ENCODE assay signal across 8 cellular contexts in the genomic region with DNA sequence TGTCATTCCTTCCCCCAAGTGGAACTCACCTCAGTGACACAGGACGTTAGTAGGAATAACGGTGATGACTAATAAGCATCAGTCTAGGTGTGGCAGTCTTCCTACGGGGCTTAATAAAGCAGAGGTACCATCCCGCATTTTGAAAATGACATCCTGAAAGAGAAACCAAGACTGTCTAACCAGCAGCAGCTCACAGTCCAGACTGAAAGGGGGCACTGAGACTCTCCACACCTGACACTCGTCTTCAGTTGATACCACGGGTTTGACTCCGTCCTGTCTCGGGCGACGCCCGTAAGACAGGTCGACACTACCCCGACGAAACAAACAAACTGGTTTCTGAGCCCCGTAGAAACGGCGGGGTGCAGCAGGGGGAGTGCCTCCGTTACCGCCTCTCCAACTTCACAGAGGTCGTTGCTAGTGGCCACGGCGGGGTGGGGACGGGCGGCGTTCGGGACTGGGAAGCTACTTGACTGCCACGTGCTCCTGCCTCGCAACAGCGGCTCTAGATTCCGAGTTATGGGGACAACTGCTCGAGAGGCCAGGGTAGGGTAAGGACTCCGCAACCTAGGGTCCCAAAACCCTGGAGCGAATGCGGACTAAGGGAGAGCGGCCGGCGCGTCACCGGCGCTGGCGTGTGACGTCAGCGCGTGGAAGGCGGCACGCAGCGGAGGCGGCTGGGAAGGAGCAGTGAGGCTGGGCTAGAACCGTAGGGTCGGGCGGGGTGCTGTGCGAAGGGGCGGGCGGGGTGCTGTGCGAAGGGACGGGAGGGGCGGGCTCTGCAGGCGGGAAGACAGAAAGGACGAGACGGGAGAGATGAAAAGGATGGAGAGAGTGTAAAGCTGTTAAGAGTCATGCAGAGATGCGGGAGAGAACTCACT. TPM values are rescaled to one million over a fixed set of nuclear protein-coding genes. Genes with fewer than 3 reads are reported as not detected.
DNase-seq lines count a peak whose midpoint lies in the region; ATAC-seq, FAIRE-seq and TF ChIP-seq lines count a peak whose summit lies in the region.

A gene with protein sequence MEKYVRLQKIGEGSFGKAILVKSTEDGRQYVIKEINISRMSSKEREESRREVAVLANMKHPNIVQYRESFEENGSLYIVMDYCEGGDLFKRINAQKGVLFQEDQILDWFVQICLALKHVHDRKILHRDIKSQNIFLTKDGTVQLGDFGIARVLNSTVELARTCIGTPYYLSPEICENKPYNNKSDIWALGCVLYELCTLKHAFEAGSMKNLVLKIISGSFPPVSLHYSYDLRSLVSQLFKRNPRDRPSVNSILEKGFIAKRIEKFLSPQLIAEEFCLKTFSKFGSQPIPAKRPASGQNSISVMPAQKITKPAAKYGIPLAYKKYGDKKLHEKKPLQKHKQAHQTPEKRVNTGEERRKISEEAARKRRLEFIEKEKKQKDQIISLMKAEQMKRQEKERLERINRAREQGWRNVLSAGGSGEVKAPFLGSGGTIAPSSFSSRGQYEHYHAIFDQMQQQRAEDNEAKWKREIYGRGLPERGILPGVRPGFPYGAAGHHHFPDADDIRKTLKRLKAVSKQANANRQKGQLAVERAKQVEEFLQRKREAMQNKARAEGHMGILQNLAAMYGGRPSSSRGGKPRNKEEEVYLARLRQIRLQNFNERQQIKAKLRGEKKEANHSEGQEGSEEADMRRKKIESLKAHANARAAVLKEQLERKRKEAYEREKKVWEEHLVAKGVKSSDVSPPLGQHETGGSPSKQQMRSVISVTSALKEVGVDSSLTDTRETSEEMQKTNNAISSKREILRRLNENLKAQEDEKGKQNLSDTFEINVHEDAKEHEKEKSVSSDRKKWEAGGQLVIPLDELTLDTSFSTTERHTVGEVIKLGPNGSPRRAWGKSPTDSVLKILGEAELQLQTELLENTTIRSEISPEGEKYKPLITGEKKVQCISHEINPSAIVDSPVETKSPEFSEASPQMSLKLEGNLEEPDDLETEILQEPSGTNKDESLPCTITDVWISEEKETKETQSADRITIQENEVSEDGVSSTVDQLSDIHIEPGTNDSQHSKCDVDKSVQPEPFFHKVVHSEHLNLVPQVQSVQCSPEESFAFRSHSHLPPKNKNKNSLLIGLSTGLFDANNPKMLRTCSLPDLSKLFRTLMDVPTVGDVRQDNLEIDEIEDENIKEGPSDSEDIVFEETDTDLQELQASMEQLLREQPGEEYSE (N-terminal part only) (minus strand): TSS at position 593 of the 878 bp plus-strand sequence. CDS start 9,953 bp downstream, outside the sequence.

- H3K9me3 ChIP-seq in heart left ventricle: no peaks in the 10 kb centered on the region

- peak within 1 kb of the TSS; percentile 78 to 98 (median 95) for H3K27ac ChIP-seq in heart left ventricle

- no peaks in the 10 kb centered on the region for H3K9me3 Mint-ChIP-seq in activated naive CD8-positive, alpha-beta T cell treated with anti-CD3 and anti-CD28 coated beads, Interleukin-2, amount 50 U/mL, for 24 hours
- H3K9me3 Mint-ChIP-seq in type B pancreatic cell: no peaks in the 10 kb centered on the region

- peak; percentile 63 for DNase-seq in GM12891 (ENCODE audit: insufficient read length, low spot score)
- DNase-seq in NCI-H1436 (lab: John Stamatoyannopoulos, UW): peak; percentile 88
- DNase-seq in SW480 (ENCODE audit: low spot score): peak; percentile 86
- peak; percentile 89 for DNase-seq in activated naive CD8-positive, alpha-beta T cell treated with anti-CD3 and anti-CD28 coated beads, Interleukin-2, amount 50 U/mL, for 24 hours
- DNase-seq in heart left ventricle: peak; percentile 89 to 94 (median 93)
- peak; percentile 84 for DNase-seq in pons (ENCODE audit: low spot score)
- peak; percentile 87 for DNase-seq in type B pancreatic cell (ENCODE audit: extremely low spot score, unreplicated experiment)

- peaks cover 0 to 11% (median 0%) of the 10 kb centered on the region in 9 donors for H3K36me3 ChIP-seq in heart left ventricle

- peaks cover 0 to 25% (median 15%) of the 10 kb centered on the region in 12 donors for H3K4me1 ChIP-seq in heart left ventricle

- peak within 1 kb of the TSS; percentile 95 for H3K4me3 Mint-ChIP-seq in activated naive CD8-positive, alpha-beta T cell treated with anti-CD3 and anti-CD28 coated beads, Interleukin-2, amount 50 U/mL, for 24 hours
- peak within 1 kb of the TSS; percentile 95 for H3K4me3 Mint-ChIP-seq in type B pancreatic cell

- intact Hi-C loops in heart left ventricle (cut with DNase I): loop anchor here (1.0 to 10.0 kb wide), 14 partner anchors 8 to 435 kb away; a partner anchor contains a TSS

- H3K27me3 ChIP-seq in heart left ventricle: no peaks in the 10 kb centered on the region

- H3K27ac Mint-ChIP-seq in activated naive CD8-positive, alpha-beta T cell treated with anti-CD3 and anti-CD28 coated beads, Interleukin-2, amount 50 U/mL, for 24 hours: peak within 1 kb of the TSS; percentile 98
- H3K27ac Mint-ChIP-seq in type B pancreatic cell: peak within 1 kb of the TSS; percentile 100

- H3K36me3 Mint-ChIP-seq in activated naive CD8-positive, alpha-beta T cell treated with anti-CD3 and anti-CD28 coated beads, Interleukin-2, amount 50 U/mL, for 24 hours (ENCODE audit: low read depth): no peaks in the 10 kb centered on the region
- H3K36me3 Mint-ChIP-seq in type B pancreatic cell: no peaks in the 10 kb centered on the region

- H3K4me1 Mint-ChIP-seq in activated naive CD8-positive, alpha-beta T cell treated with anti-CD3 and anti-CD28 coated beads, Interleukin-2, amount 50 U/mL, for 24 hours: peaks cover 44% of the 10 kb centered on the region
- H3K4me1 Mint-ChIP-seq in type B pancreatic cell (ENCODE audit: unreplicated experiment): peaks cover 13% of the 10 kb centered on the region

- FAIRE-seq in GM12891 (lab: Jason Lieb, UNC): peak; percentile 98

- TF ChIP-seq CTCF in heart left ventricle (IDR thresholded peaks at IDR 0.05): peak in 1 of 12 donors; percentile 26
- TF ChIP-seq CTCF in type B pancreatic cell (conservative IDR thresholded peaks at IDR 0.05): no peak

- peak; percentile 97 for ATAC-seq in HG02798 (IDR thresholded peaks at IDR 0.05; ENCODE audit: poor library complexity, unreplicated experiment)
- peak; percentile 94 for ATAC-seq in activated naive CD8-positive, alpha-beta T cell treated with anti-CD3 and anti-CD28 coated beads, Interleukin-2, amount 50 U/mL, for 24 hours
- ATAC-seq in heart left ventricle: peak; percentile 98 to 99 (median 99)

- H3K27me3 Mint-ChIP-seq in activated naive CD8-positive, alpha-beta T cell treated with anti-CD3 and anti-CD28 coated beads, Interleukin-2, amount 50 U/mL, for 24 hours: no peaks in the 10 kb centered on the region
- no peaks in the 10 kb centered on the region for H3K27me3 Mint-ChIP-seq in type B pancreatic cell

- TF ChIP-seq POLR2A in GM12891 (IDR thresholded peaks at IDR 0.05; ENCODE audit: low read depth, low read length) (peak; percentile 84), heart left ventricle (IDR thresholded peaks at IDR 0.05) (peak in 1 of 2 donors; percentile 90)

- peak within 1 kb of the TSS; percentile 71 to 89 (median 82) for H3K4me3 ChIP-seq in heart left ventricle

- whole genome bisulfite sequencing in heart left ventricle, 4 donors: 0% methylated on average over 48 to 61 of the region's 61 CpGs

TF ChIP-seq in GM12891, 5 proteins besides CTCF, POLR2A, EP300 and RAD21:
- peak; percentile 89 for TF ChIP-seq POLR2AphosphoS5 (IDR thresholded peaks at IDR 0.05; ENCODE audit: low read depth, low read length)
- TF ChIP-seq TAF1 (IDR thresholded peaks at IDR 0.05; ENCODE audit: low read depth, low read length): peak; percentile 63
- TF ChIP-seq SPI1 (IDR thresholded peaks at IDR 0.05; ENCODE audit: low read depth, low read length): no peak
- no peak for TF ChIP-seq POU2F2 (IDR thresholded peaks at IDR 0.05; ENCODE audit: low read depth, low read length)
- no peak for TF ChIP-seq PAX5 (IDR thresholded peaks at IDR 0.05; ENCODE audit: insufficient read depth, low read length, severe bottlenecking)

RNA-seq across cellular contexts. Expression of the gene that starts here (rescaled TPM):
- 3.5 TPM for polyA plus RNA-seq in GM12891 (2012; ENCODE audit: low read depth, missing spikeins)
- total RNA-seq in heart left ventricle (10 to 100 TPM in 7 of 9 donors, 1 to 10 TPM in 2; 6.8 to 17.8 (median 14.7) TPM), type B pancreatic cell (ENCODE audit: low replicate concordance) (7.7 and 17.7 TPM in 2 replicates)
- 1 to 10 TPM; 4.8 to 6.4 TPM for polyA plus RNA-seq in heart left ventricle

Comparison
In these comparisons a context has a peak if more than half of its experiments do, and no peak if none do; other contexts are left out.
1. Peak in every context shown above with its lines: DNase-seq, ATAC-seq, H3K4me3 ChIP-seq and H3K27ac ChIP-seq.